Comparison of ENCODE assay signal across 18 cellular contexts in the genomic region with DNA sequence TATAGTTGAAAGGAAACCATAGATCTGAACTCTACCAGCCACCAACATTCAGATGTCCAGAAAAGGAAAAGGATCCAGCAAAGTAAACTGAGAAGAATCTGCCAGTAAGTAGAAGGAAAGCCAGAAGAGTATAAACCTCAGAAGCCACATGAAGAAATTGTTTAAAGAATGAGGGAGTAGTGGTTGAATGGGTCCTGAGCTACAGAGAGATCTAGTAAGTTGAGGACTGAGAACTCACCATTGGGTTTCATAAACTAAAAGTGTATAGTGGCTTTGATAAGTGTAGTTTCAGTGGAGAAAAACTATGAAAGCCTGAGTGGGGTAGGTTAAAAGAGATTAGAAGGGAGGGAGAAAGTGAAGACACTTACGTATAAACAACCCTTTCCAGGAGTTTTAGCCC. TPM values are rescaled to one million over a fixed set of nuclear protein-coding genes. Genes with fewer than 3 reads are reported as not detected.
DNase-seq lines count a peak whose midpoint lies in the region; ATAC-seq and TF ChIP-seq lines count a peak whose summit lies in the region.
"Had no signal": no experiment of that assay in that cellular context is flagged by ENCODE, and none has a peak within 500 bp of the region (broad histone marks: within the 10 kb centered on the region; RNA-seq: fewer than 3 reads in every experiment).

No MANE protein-coding gene starts in this region.

- H3K27me3 ChIP-seq in neutrophil (no peaks in the 10 kb centered on the region), gastrocnemius medialis (no peaks in the 10 kb centered on the region)
- H3K27me3 ChIP-seq: cardiac muscle cell, right lobe of liver, testis had no signal

- CTCF ChIA-PET in activated CD4-positive, alpha-beta T cell treated with anti-CD3 and anti-CD28 coated beads for 36 hours (lab: Charles Lee): no interaction called here

- no peak for DNase-seq in activated CD4-positive, alpha-beta T cell treated with anti-CD3 and anti-CD28 coated beads for 36 hours
- DNase-seq in activated CD4-positive, alpha-beta T cell treated with anti-CD3 and anti-CD28 coated beads for 48 hours: no peak
- DNase-seq in caudate nucleus (lab: John Stamatoyannopoulos, UW) (no peak), gastrocnemius medialis (no peak), progenitor cell of endocrine pancreas (ENCODE audit: low spot score, unreplicated experiment) (no peak)
- DNase-seq: C1 segment of cervical spinal cord, DMS79, GOT3, kidney, right lobe of liver, SHP77 treated with DMSO at 0.1 percent for 48 hours, testis had no signal

- no peak overlapping the region for H3K4me3 Mint-ChIP-seq in activated CD4-positive, alpha-beta T cell treated with anti-CD3 and anti-CD28 coated beads for 36 hours
- H3K4me3 Mint-ChIP-seq in progenitor cell of endocrine pancreas (ENCODE audit: low read depth): no peak overlapping the region
- H3K4me3 Mint-ChIP-seq: memory B cell had no signal

- H3K27ac ChIP-seq in neutrophil: peak overlapping the region; percentile 21
- no peak overlapping the region for H3K27ac ChIP-seq in caudate nucleus (ENCODE audit: low read depth, low read length)
- no peak overlapping the region for H3K27ac ChIP-seq in gastrocnemius medialis
- H3K27ac ChIP-seq: 22Rv1, cardiac muscle cell, right lobe of liver, testis had no signal

- no peak for TF ChIP-seq POLR2A in gastrocnemius medialis (IDR thresholded peaks at IDR 0.05)

- H3K9me3 ChIP-seq in neutrophil (no peaks in the 10 kb centered on the region), gastrocnemius medialis (no peaks in the 10 kb centered on the region)
- H3K9me3 ChIP-seq: right lobe of liver, testis had no signal

- H3K4me1 ChIP-seq in neutrophil (ENCODE audit: control insufficient read depth in 1 of 2, insufficient read depth in 1 of 2, low read depth in 1 of 2, low read length in 1 of 2): no peaks in the 10 kb centered on the region
- peaks cover 22% of the 10 kb centered on the region in 2 donors for H3K4me1 ChIP-seq in gastrocnemius medialis
- H3K4me1 ChIP-seq: testis had no signal

- TF ChIP-seq CTCF in neutrophil (IDR thresholded peaks at IDR 0.05) (no peak), gastrocnemius medialis (IDR thresholded peaks at IDR 0.05 in 4 of 5, conservative IDR thresholded peaks at IDR 0.05 in 1 of 5) (no peak), progenitor cell of endocrine pancreas (IDR thresholded peaks at IDR 0.05; ENCODE audit: unreplicated experiment) (no peak)

- H3K4me1 Mint-ChIP-seq in activated CD4-positive, alpha-beta T cell treated with anti-CD3 and anti-CD28 coated beads for 36 hours: peaks cover 45% of the 10 kb centered on the region
- peaks cover 25% of the 10 kb centered on the region for H3K4me1 Mint-ChIP-seq in progenitor cell of endocrine pancreas (ENCODE audit: low read depth)

- H3K27me3 Mint-ChIP-seq in activated CD4-positive, alpha-beta T cell treated with anti-CD3 and anti-CD28 coated beads for 36 hours: no peaks in the 10 kb centered on the region
- no peaks in the 10 kb centered on the region for H3K27me3 Mint-ChIP-seq in progenitor cell of endocrine pancreas
- H3K27me3 Mint-ChIP-seq: memory B cell had no signal

- peak; percentile 50 for ATAC-seq in activated CD4-positive, alpha-beta T cell treated with anti-CD3 and anti-CD28 coated beads for 36 hours
- ATAC-seq in GM21447 (IDR thresholded peaks at IDR 0.05; ENCODE audit: unreplicated experiment) (peak; percentile 43), HG03280 (IDR thresholded peaks at IDR 0.05; ENCODE audit: unreplicated experiment) (peak; percentile 60), gastrocnemius medialis (no peak)

- peaks cover 25% of the 10 kb centered on the region for H3K36me3 Mint-ChIP-seq in activated CD4-positive, alpha-beta T cell treated with anti-CD3 and anti-CD28 coated beads for 36 hours (ENCODE audit: low read depth)
- H3K36me3 Mint-ChIP-seq in progenitor cell of endocrine pancreas (ENCODE audit: insufficient read depth): peaks cover 3% of the 10 kb centered on the region

- no peaks in the 10 kb centered on the region for H3K9me3 Mint-ChIP-seq in activated CD4-positive, alpha-beta T cell treated with anti-CD3 and anti-CD28 coated beads for 36 hours (ENCODE audit: low read depth)
- H3K9me3 Mint-ChIP-seq in progenitor cell of endocrine pancreas (ENCODE audit: low read depth): no peaks in the 10 kb centered on the region
- H3K9me3 Mint-ChIP-seq: memory B cell had no signal

- in situ Hi-C loops in gastrocnemius medialis (cut with MboI; ENCODE audit: low sequenced_read_pairs in 4 of 4): no loop called here

- intact Hi-C loops in activated CD4-positive, alpha-beta T cell treated with anti-CD3 and anti-CD28 coated beads for 36 hours (cut with DNase I, micrococcal nuclease): no loop called here
- intact Hi-C loops in gastrocnemius medialis (cut with DNase I; ENCODE audit: low total_unique reads): no loop called here

- POLR2A ChIA-PET in activated CD4-positive, alpha-beta T cell treated with anti-CD3 and anti-CD28 coated beads for 36 hours (lab: Charles Lee): interaction anchor here (0.8 kb wide), 1 partner anchor 18 kb away, joined by 3 read pairs; no protein-coding TSS in a partner anchor

- H3K36me3 ChIP-seq in neutrophil: peaks cover 16% of the 10 kb centered on the region
- no peaks in the 10 kb centered on the region for H3K36me3 ChIP-seq in gastrocnemius medialis
- H3K36me3 ChIP-seq: cardiac muscle cell, right lobe of liver had no signal

- H3K27ac Mint-ChIP-seq in activated CD4-positive, alpha-beta T cell treated with anti-CD3 and anti-CD28 coated beads for 36 hours: no peak overlapping the region
- no peak overlapping the region for H3K27ac Mint-ChIP-seq in progenitor cell of endocrine pancreas
- H3K27ac Mint-ChIP-seq: memory B cell had no signal

- H3K4me3 ChIP-seq in neutrophil (ENCODE audit: low read depth in 1 of 2, low read length in 1 of 2): no peak overlapping the region
- no peak overlapping the region for H3K4me3 ChIP-seq in gastrocnemius medialis
- H3K4me3 ChIP-seq: cardiac muscle cell, right lobe of liver, testis had no signal

RNA-seq across cellular contexts. Expression of gene SUMO4, which starts 32.0 kb away (rescaled TPM):
- 1 to 10 TPM; 4.7 to 5.3 TPM for total RNA-seq in activated CD4-positive, alpha-beta T cell treated with anti-CD3 and anti-CD28 coated beads for 36 hours
- 1 to 10 TPM in 1 of 4 donors, under 1 TPM in 1, not detected in 2; 0.33 to 6.3 TPM for total RNA-seq in gastrocnemius medialis
- 2.7 and 3.6 TPM in 2 replicates for total RNA-seq in progenitor cell of endocrine pancreas

RNA-seq across cellular contexts. Expression of gene TAB2, which starts 50.6 kb away (rescaled TPM):
- 10 to 100 TPM; 65.8 to 94.1 TPM for total RNA-seq in activated CD4-positive, alpha-beta T cell treated with anti-CD3 and anti-CD28 coated beads for 36 hours
- total RNA-seq in gastrocnemius medialis (10 to 100 TPM; 63.7 to 73.5 (median 69.2) TPM), progenitor cell of endocrine pancreas (58.0 and 60.0 TPM in 2 replicates)

Comparison
In these comparisons a context has a peak if more than half of its experiments do, and no peak if none do; other contexts are left out.
1. ATAC-seq: peak in activated CD4-positive, alpha-beta T cell treated with anti-CD3 and anti-CD28 coated beads for 36 hours (single experiment), GM21447 (single experiment) and HG03280 (single experiment); none in gastrocnemius medialis (0 of 2).